In the genomic region with DNA sequence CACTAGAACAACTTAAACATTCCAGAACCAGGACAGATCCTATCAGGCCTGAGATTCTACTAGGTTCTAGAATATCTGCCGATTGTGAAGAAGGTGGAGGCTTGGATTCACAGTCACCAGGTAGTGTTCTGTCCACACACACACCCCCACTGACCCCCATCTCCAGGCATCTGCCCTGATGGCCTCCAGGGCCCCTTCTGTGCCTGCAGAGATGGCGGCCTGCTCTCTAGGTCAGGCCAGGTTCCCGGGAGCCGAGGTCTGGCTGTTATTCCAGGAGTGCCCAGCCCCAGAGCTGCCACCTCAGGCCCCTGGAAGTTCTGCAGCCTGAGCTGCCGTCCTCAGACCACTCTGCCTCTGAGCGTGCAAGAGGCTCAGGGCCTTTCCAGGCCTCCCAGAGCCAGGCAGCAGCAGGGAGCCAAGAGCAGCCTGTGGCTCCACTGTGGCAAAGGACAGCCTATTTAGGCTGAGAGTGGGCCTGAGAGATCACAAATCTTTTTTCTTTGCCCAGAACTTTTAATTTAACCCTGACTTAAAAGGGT, we compare ENCODE assay signal across 1 cellular context.
TF ChIP-seq lines count a peak whose summit lies in the region.

No MANE protein-coding gene starts in this region.

TF ChIP-seq in HEK293, 187 proteins besides CTCF, POLR2A, EP300 and RAD21 (continued from another document):
- TF ChIP-seq, protein P1, sequence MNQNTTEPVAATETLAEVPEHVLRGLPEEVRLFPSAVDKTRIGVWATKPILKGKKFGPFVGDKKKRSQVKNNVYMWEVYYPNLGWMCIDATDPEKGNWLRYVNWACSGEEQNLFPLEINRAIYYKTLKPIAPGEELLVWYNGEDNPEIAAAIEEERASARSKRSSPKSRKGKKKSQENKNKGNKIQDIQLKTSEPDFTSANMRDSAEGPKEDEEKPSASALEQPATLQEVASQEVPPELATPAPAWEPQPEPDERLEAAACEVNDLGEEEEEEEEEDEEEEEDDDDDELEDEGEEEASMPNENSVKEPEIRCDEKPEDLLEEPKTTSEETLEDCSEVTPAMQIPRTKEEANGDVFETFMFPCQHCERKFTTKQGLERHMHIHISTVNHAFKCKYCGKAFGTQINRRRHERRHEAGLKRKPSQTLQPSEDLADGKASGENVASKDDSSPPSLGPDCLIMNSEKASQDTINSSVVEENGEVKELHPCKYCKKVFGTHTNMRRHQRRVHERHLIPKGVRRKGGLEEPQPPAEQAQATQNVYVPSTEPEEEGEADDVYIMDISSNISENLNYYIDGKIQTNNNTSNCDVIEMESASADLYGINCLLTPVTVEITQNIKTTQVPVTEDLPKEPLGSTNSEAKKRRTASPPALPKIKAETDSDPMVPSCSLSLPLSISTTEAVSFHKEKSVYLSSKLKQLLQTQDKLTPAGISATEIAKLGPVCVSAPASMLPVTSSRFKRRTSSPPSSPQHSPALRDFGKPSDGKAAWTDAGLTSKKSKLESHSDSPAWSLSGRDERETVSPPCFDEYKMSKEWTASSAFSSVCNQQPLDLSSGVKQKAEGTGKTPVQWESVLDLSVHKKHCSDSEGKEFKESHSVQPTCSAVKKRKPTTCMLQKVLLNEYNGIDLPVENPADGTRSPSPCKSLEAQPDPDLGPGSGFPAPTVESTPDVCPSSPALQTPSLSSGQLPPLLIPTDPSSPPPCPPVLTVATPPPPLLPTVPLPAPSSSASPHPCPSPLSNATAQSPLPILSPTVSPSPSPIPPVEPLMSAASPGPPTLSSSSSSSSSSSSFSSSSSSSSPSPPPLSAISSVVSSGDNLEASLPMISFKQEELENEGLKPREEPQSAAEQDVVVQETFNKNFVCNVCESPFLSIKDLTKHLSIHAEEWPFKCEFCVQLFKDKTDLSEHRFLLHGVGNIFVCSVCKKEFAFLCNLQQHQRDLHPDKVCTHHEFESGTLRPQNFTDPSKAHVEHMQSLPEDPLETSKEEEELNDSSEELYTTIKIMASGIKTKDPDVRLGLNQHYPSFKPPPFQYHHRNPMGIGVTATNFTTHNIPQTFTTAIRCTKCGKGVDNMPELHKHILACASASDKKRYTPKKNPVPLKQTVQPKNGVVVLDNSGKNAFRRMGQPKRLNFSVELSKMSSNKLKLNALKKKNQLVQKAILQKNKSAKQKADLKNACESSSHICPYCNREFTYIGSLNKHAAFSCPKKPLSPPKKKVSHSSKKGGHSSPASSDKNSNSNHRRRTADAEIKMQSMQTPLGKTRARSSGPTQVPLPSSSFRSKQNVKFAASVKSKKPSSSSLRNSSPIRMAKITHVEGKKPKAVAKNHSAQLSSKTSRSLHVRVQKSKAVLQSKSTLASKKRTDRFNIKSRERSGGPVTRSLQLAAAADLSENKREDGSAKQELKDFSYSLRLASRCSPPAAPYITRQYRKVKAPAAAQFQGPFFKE (tag by site-specific recombination; IDR thresholded peaks at IDR 0.05; ENCODE audit: borderline replicate concordance), result no peak
- 0 out of 2 replicates have a peak, but pooled peaks have one; percentile 21 for TF ChIP-seq ZBTB17 (tag by site-specific recombination; IDR thresholded peaks at IDR 0.05)
